Comparison of ENCODE assay signal across 18 cellular contexts in the genomic region with DNA sequence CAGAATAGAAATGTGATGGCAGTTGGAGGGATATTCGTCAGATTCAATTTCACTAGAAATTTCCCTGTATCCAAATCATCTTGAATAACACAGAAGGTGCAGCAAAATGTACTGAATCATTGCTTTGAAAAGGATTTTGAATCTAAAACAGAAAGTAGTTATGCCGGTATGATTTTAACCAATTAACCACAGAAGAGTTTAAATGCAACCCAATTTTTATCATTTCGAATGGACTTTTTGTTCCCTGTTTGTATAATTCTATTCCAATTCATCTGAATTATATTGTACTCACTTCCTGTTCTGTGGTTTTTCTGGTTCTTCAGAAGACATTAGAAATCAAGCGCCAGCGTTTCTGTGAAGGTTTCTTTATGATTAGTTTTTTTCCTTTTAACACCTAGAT.
DNase-seq lines count a peak whose midpoint lies in the region; ATAC-seq and TF ChIP-seq lines count a peak whose summit lies in the region.
"Had no signal": no experiment of that assay in that cellular context is flagged by ENCODE, and none has a peak within 500 bp of the region (broad histone marks: within the 10 kb centered on the region; RNA-seq: fewer than 3 reads in every experiment).

No MANE protein-coding gene starts in this region.

- WGBS in heart right ventricle, 2 donors: 67 to 77% methylated on average over 5 of the region's 5 CpGs

- no peak for DNase-seq in activated T-cell treated with anti-CD3 and anti-CD28 coated beads, Interleukin-2, amount 50 U/mL, for 4 hours
- no peak for DNase-seq in activated T-cell treated with anti-CD3 and anti-CD28 coated beads, Interleukin-2, amount 50 U/mL, for 1 hour
- peak; percentile 72 for DNase-seq in NCI-H526 treated with DMSO at 0.1 percent for 48 hours (lab: John Stamatoyannopoulos, UW)
- DNase-seq in WTC11 (ENCODE audit: low spot score): no peak
- no peak for DNase-seq in stimulated activated effector memory CD8-positive, alpha-beta T cell treated with anti-CD3 and anti-CD28 coated beads, Interleukin-12 subunit alpha, Interleukin-12 subunit beta, amount 100 ng/mL, for 72 hours (ENCODE audit: low spot score in 2 of 2)
- DNase-seq in LoVo (ENCODE audit: low spot score): no peak
- no peak for DNase-seq in superior temporal gyrus (ENCODE audit: extremely low spot score)
- no peak for DNase-seq in heart right ventricle
- DNase-seq: adrenal gland, cortex of kidney, DMS 273 treated with DMSO at 0.1 percent for 48 hours, NCI-H1436, NCI-H524 treated with DMSO at 0.1 percent for 48 hours, sigmoid colon, tibial artery had no signal

- CTCF ChIA-PET in WTC11 (lab: Charles Lee): interaction anchor here (2.7 to 3.5 kb wide), 3 partner anchors 445 to 505 kb away, joined by 10 to 41 read pairs (median 37); a partner anchor contains a TSS

- H3K36me3 Mint-ChIP-seq in activated T-cell treated with anti-CD3 and anti-CD28 coated beads, Interleukin-2, amount 50 U/mL, for 4 hours (ENCODE audit: insufficient read depth): no peaks in the 10 kb centered on the region
- no peaks in the 10 kb centered on the region for H3K36me3 Mint-ChIP-seq in WTC11
- no peaks in the 10 kb centered on the region for H3K36me3 Mint-ChIP-seq in stimulated activated effector memory CD8-positive, alpha-beta T cell treated with anti-CD3 and anti-CD28 coated beads, Interleukin-12 subunit alpha, Interleukin-12 subunit beta, amount 100 ng/mL, for 72 hours
- H3K36me3 Mint-ChIP-seq: CD14-positive monocyte; memory B cell; stimulated activated memory B cell treated with anti-CD40 and anti-IgM and Interleukin-4, amounts not matched to agents 10 μg/mL and 1 μg/mL and 100 μg/mL, for 72 hours had no signal

- no peaks in the 10 kb centered on the region for H3K9me3 Mint-ChIP-seq in activated T-cell treated with anti-CD3 and anti-CD28 coated beads, Interleukin-2, amount 50 U/mL, for 4 hours
- peaks cover 4% of the 10 kb centered on the region; the same call in 1 of the 2 replicates for H3K9me3 Mint-ChIP-seq in WTC11
- no peaks in the 10 kb centered on the region for H3K9me3 Mint-ChIP-seq in stimulated activated effector memory CD8-positive, alpha-beta T cell treated with anti-CD3 and anti-CD28 coated beads, Interleukin-12 subunit alpha, Interleukin-12 subunit beta, amount 100 ng/mL, for 72 hours
- H3K9me3 Mint-ChIP-seq: CD14-positive monocyte; memory B cell; stimulated activated memory B cell treated with anti-CD40 and anti-IgM and Interleukin-4, amounts not matched to agents 10 μg/mL and 1 μg/mL and 100 μg/mL, for 72 hours had no signal

- ATAC-seq in activated T-cell treated with anti-CD3 and anti-CD28 coated beads, Interleukin-2, amount 50 U/mL, for 4 hours: peak; percentile 70 to 83
- ATAC-seq in WTC11 (no peak), heart right ventricle (no peak)
- ATAC-seq in stimulated activated effector memory CD8-positive, alpha-beta T cell treated with anti-CD3 and anti-CD28 coated beads, Interleukin-12 subunit alpha, Interleukin-12 subunit beta, amount 100 ng/mL, for 72 hours: peak; percentile 51
- ATAC-seq: stimulated activated memory B cell treated with anti-CD40 and anti-IgM and Interleukin-4, amounts not matched to agents 10 μg/mL and 1 μg/mL and 100 μg/mL, for 72 hours had no signal

- POLR2A ChIA-PET in WTC11 (lab: Charles Lee): no interaction called here

- no peaks in the 10 kb centered on the region for H3K4me1 ChIP-seq in heart right ventricle
- H3K4me1 ChIP-seq: adrenal gland, sigmoid colon, tibial artery had no signal

- H3K27ac Mint-ChIP-seq in WTC11: peak overlapping the region; percentile 59; the same call in 1 of the 2 replicates
- H3K27ac Mint-ChIP-seq in stimulated activated effector memory CD8-positive, alpha-beta T cell treated with anti-CD3 and anti-CD28 coated beads, Interleukin-12 subunit alpha, Interleukin-12 subunit beta, amount 100 ng/mL, for 72 hours: no peak overlapping the region
- H3K27ac Mint-ChIP-seq: CD14-positive monocyte; memory B cell; stimulated activated memory B cell treated with anti-CD40 and anti-IgM and Interleukin-4, amounts not matched to agents 10 μg/mL and 1 μg/mL and 100 μg/mL, for 72 hours had no signal

- no peak overlapping the region for H3K27ac ChIP-seq in heart right ventricle
- H3K27ac ChIP-seq: adrenal gland, sigmoid colon, tibial artery had no signal

- intact Hi-C loops in heart right ventricle (cut with DNase I): loop anchor here in 5 of 10 donors (5.0 to 10.0 kb wide), 3 partner anchors 444 to 506 kb away; a partner anchor contains a TSS

- TF ChIP-seq CTCF in WTC11 (IDR thresholded peaks at IDR 0.05) (no peak), heart right ventricle (IDR thresholded peaks at IDR 0.05) (no peak)

- H3K4me3 ChIP-seq in heart right ventricle: no peak overlapping the region
- H3K4me3 ChIP-seq: adrenal gland, sigmoid colon, tibial artery had no signal

- peaks cover 18% of the 10 kb centered on the region for H3K4me1 Mint-ChIP-seq in activated T-cell treated with anti-CD3 and anti-CD28 coated beads, Interleukin-2, amount 50 U/mL, for 4 hours (ENCODE audit: low read depth)
- H3K4me1 Mint-ChIP-seq in WTC11: peaks cover 68% of the 10 kb centered on the region
- H3K4me1 Mint-ChIP-seq in stimulated activated effector memory CD8-positive, alpha-beta T cell treated with anti-CD3 and anti-CD28 coated beads, Interleukin-12 subunit alpha, Interleukin-12 subunit beta, amount 100 ng/mL, for 72 hours: peaks cover 7% of the 10 kb centered on the region

- H3K9me3 ChIP-seq in heart right ventricle: no peaks in the 10 kb centered on the region
- H3K9me3 ChIP-seq: adrenal gland, sigmoid colon, tibial artery had no signal

- no peak overlapping the region for H3K4me3 Mint-ChIP-seq in activated T-cell treated with anti-CD3 and anti-CD28 coated beads, Interleukin-2, amount 50 U/mL, for 4 hours
- H3K4me3 Mint-ChIP-seq in WTC11: no peak overlapping the region
- no peak overlapping the region for H3K4me3 Mint-ChIP-seq in stimulated activated effector memory CD8-positive, alpha-beta T cell treated with anti-CD3 and anti-CD28 coated beads, Interleukin-12 subunit alpha, Interleukin-12 subunit beta, amount 100 ng/mL, for 72 hours
- H3K4me3 Mint-ChIP-seq: memory B cell; stimulated activated memory B cell treated with anti-CD40 and anti-IgM and Interleukin-4, amounts not matched to agents 10 μg/mL and 1 μg/mL and 100 μg/mL, for 72 hours had no signal

- peaks cover 0 to 98% (median 78%) of the 10 kb centered on the region in 7 donors for H3K27me3 ChIP-seq in heart right ventricle

- H3K27me3 Mint-ChIP-seq in activated T-cell treated with anti-CD3 and anti-CD28 coated beads, Interleukin-2, amount 50 U/mL, for 4 hours (ENCODE audit: low read depth): peaks cover 31% of the 10 kb centered on the region
- peaks cover 7% of the 10 kb centered on the region for H3K27me3 Mint-ChIP-seq in WTC11 (ENCODE audit: low read depth)

- no peaks in the 10 kb centered on the region for H3K36me3 ChIP-seq in heart right ventricle
- H3K36me3 ChIP-seq: adrenal gland, sigmoid colon, tibial artery had no signal

TF ChIP-seq in WTC11, 78 proteins besides CTCF, POLR2A, EP300 and RAD21:
- TF ChIP-seq JUN (CRISPR knock-in tag; IDR thresholded peaks at IDR 0.05): no peak
- TF ChIP-seq ZNF263 (CRISPR knock-in tag; IDR thresholded peaks at IDR 0.05; ENCODE audit: low read depth): no peak
- no peak for TF ChIP-seq SMAD3 (CRISPR knock-in tag; IDR thresholded peaks at IDR 0.05; ENCODE audit: borderline replicate concordance)
- no peak for TF ChIP-seq JAZF1 (CRISPR knock-in tag; IDR thresholded peaks at IDR 0.05)
- TF ChIP-seq SP1 (CRISPR knock-in tag; conservative IDR thresholded peaks at IDR 0.05): no peak
- TF ChIP-seq, protein P1, sequence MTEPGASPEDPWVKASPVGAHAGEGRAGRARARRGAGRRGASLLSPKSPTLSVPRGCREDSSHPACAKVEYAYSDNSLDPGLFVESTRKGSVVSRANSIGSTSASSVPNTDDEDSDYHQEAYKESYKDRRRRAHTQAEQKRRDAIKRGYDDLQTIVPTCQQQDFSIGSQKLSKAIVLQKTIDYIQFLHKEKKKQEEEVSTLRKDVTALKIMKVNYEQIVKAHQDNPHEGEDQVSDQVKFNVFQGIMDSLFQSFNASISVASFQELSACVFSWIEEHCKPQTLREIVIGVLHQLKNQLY (CRISPR knock-in tag; IDR thresholded peaks at IDR 0.05): no peak
- no peak for TF ChIP-seq ETV6 (CRISPR knock-in tag; IDR thresholded peaks at IDR 0.05)
- no peak for TF ChIP-seq CREB1 (CRISPR knock-in tag; IDR thresholded peaks at IDR 0.05)
- no peak for TF ChIP-seq TEAD1 (CRISPR knock-in tag; IDR thresholded peaks at IDR 0.05)
- TF ChIP-seq, protein P2, sequence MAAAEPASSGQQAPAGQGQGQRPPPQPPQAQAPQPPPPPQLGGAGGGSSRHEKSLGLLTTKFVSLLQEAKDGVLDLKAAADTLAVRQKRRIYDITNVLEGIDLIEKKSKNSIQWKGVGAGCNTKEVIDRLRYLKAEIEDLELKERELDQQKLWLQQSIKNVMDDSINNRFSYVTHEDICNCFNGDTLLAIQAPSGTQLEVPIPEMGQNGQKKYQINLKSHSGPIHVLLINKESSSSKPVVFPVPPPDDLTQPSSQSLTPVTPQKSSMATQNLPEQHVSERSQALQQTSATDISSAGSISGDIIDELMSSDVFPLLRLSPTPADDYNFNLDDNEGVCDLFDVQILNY (CRISPR knock-in tag; IDR thresholded peaks at IDR 0.05): no peak
- no peak for TF ChIP-seq NR1H2 (CRISPR knock-in tag; IDR thresholded peaks at IDR 0.05)
- no peak for TF ChIP-seq ELF4 (CRISPR knock-in tag; IDR thresholded peaks at IDR 0.05; ENCODE audit: low read depth)
- TF ChIP-seq SMAD4 (CRISPR knock-in tag; IDR thresholded peaks at IDR 0.05): no peak

Comparison
In these comparisons a context has a peak if more than half of its experiments do, and no peak if none do; other contexts are left out.
1. ATAC-seq: peak in activated T-cell treated with anti-CD3 and anti-CD28 coated beads, Interleukin-2, amount 50 U/mL, for 4 hours (2 of 2) and stimulated activated effector memory CD8-positive, alpha-beta T cell treated with anti-CD3 and anti-CD28 coated beads, Interleukin-12 subunit alpha, Interleukin-12 subunit beta, amount 100 ng/mL, for 72 hours (single experiment); none in WTC11 (single experiment) and heart right ventricle (0 of 8).